In the genomic region with DNA sequence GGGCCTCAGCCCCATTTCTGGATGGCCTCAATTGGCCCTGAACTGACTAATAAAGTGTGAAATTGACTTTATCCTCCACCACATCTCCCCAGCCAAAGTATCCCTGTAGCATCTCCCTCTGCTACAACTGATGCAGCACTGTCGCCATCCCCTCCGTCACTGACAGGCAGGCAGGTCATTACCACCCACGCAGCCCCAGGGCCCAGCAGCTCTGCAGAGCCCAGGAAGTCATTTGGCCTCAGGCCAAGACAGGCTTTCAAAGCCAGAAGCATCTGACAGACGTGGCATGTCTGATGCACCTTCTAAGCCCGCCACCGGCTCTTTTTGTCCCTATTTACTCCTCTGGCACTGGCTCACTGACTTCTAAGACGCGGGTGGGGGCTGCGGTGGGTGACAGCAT, we compare ENCODE assay signal across 11 cellular contexts.
DNase-seq lines count a peak whose midpoint lies in the region; ATAC-seq, FAIRE-seq and TF ChIP-seq lines count a peak whose summit lies in the region.
"Had no signal": no experiment of that assay in that cellular context is flagged by ENCODE, and none has a peak within 500 bp of the region (broad histone marks: within the 10 kb centered on the region; RNA-seq: fewer than 3 reads in every experiment).

No MANE protein-coding gene starts in this region.

- BruUV-seq in K562 (replicated peaks; lab: Mats Ljungman, UMichigan), result no TSS peak
- no TSS peak for BruUV-seq in Calu3 (replicated peaks; lab: Mats Ljungman, UMichigan)

- no peaks in the 10 kb centered on the region for H3K27me3 ChIP-seq in K562 (ENCODE audit: control insufficient read depth in 2 of 2, insufficient read depth in 2 of 2, low read length in 2 of 2)
- no peaks in the 10 kb centered on the region for H3K27me3 ChIP-seq in colonic mucosa

- no peaks in the 10 kb centered on the region for H3K27me3 Mint-ChIP-seq in activated naive CD4-positive, alpha-beta T cell treated with anti-CD3 and anti-CD28 coated beads for 36 hours (ENCODE audit: low read depth)
- peaks cover 11% of the 10 kb centered on the region for H3K27me3 Mint-ChIP-seq in Calu3 (ENCODE audit: unreplicated experiment)

- H3K4me3 Mint-ChIP-seq in activated naive CD4-positive, alpha-beta T cell treated with anti-CD3 and anti-CD28 coated beads for 36 hours, result no peak overlapping the region
- H3K4me3 Mint-ChIP-seq in Calu3 (ENCODE audit: low read depth, unreplicated experiment), result no peak overlapping the region
- H3K4me3 Mint-ChIP-seq: H9 had no signal

- 0 out of 4 replicates have a peak overlapping the region, but pooled peaks of 1 of the 2 experiments have one; percentile 26 for H3K9ac ChIP-seq in K562 (ENCODE audit: insufficient read depth in 1 of 2, low read depth in 2 of 2, low read length in 2 of 2)
- H3K9ac ChIP-seq in colonic mucosa (ENCODE audit: low read depth in 2 of 2, low read length in 2 of 2), result no peak overlapping the region

- peak; percentile 75 for FAIRE-seq in K562 (lab: Jason Lieb, UNC)
- FAIRE-seq: colon had no signal

- in situ Hi-C loops in K562 (cut with MboI), result no loop called here

- POLR2A ChIA-PET in K562 (lab: Yijun Ruan, JAX), result interaction anchor here (1.0 kb wide), 1 partner anchor 10 kb away, joined by 6 read pairs; no protein-coding TSS in a partner anchor

- H3K27ac Mint-ChIP-seq in activated naive CD4-positive, alpha-beta T cell treated with anti-CD3 and anti-CD28 coated beads for 36 hours, result no peak overlapping the region
- H3K27ac Mint-ChIP-seq in Calu3 (ENCODE audit: unreplicated experiment), result no peak overlapping the region

- no peak for TF ChIP-seq POLR2A in K562 (conservative IDR thresholded peaks at IDR 0.05)

- TF ChIP-seq CTCF in K562 (IDR thresholded peaks at IDR 0.05 in 2 of 3, conservative IDR thresholded peaks at IDR 0.05 in 1 of 3; ENCODE audit: insufficient read depth in 2 of 3, low read depth in 1 of 3, low read length in 3 of 3) (no peak), colonic mucosa (IDR thresholded peaks at IDR 0.05) (no peak), Calu3 (IDR thresholded peaks at IDR 0.05; ENCODE audit: unreplicated experiment) (no peak)

- no peaks in the 10 kb centered on the region for H3K36me3 ChIP-seq in K562 (ENCODE audit: control insufficient read depth, insufficient read depth, low read length)
- no peaks in the 10 kb centered on the region for H3K36me3 ChIP-seq in colonic mucosa

- no peak overlapping the region for H3K4me2 ChIP-seq in K562 (ENCODE audit: insufficient read depth, low read length)

- no peaks in the 10 kb centered on the region for H4K20me1 ChIP-seq in K562 (replicated peaks; ENCODE audit: control insufficient read depth, insufficient read depth, low read length)

- H3K27ac ChIP-seq in K562 (ENCODE audit: extremely low read depth, low read depth, low read length) (no peak overlapping the region), colonic mucosa (no peak overlapping the region)

- H3K4me1 ChIP-seq in K562 (replicated peaks in 1 of 2; ENCODE audit: control insufficient read depth in 2 of 2, insufficient read depth in 2 of 2, low read length in 2 of 2) (peaks cover 4 to 7% of the 10 kb centered on the region in 2 experiments; a peak in 2 of 5 replicates), colonic mucosa (no peaks in the 10 kb centered on the region)

- no peak for TF ChIP-seq EP300 in K562 (IDR thresholded peaks at IDR 0.05; ENCODE audit: low read length)

- no peaks in the 10 kb centered on the region for H3K9me3 Mint-ChIP-seq in activated naive CD4-positive, alpha-beta T cell treated with anti-CD3 and anti-CD28 coated beads for 36 hours
- no peaks in the 10 kb centered on the region for H3K9me3 Mint-ChIP-seq in Calu3 (ENCODE audit: low read depth, unreplicated experiment)
- H3K9me3 Mint-ChIP-seq: H9 had no signal

- H3K79me2 ChIP-seq in K562 (ENCODE audit: control insufficient read depth, insufficient read depth, low read length), result no peaks in the 10 kb centered on the region

- no peaks in the 10 kb centered on the region for H3K36me3 Mint-ChIP-seq in activated naive CD4-positive, alpha-beta T cell treated with anti-CD3 and anti-CD28 coated beads for 36 hours (ENCODE audit: low read depth)
- H3K36me3 Mint-ChIP-seq in Calu3 (ENCODE audit: insufficient read depth, unreplicated experiment), result peaks cover 7% of the 10 kb centered on the region

- ATAC-seq in K562 (peak; percentile 76), HG03432 (IDR thresholded peaks at IDR 0.05; ENCODE audit: unreplicated experiment) (no peak)

- H3K9me1 ChIP-seq in K562 (ENCODE audit: control insufficient read depth, insufficient read depth, low read length), result no peaks in the 10 kb centered on the region

- H3K4me3 ChIP-seq in K562 (no peak overlapping the region), colonic mucosa (no peak overlapping the region)

- no peak for TF ChIP-seq RAD21 in K562 (CRISPR knock-in tag; conservative IDR thresholded peaks at IDR 0.05 in 1 of 2, IDR thresholded peaks at IDR 0.05 in 1 of 2)

- H3K9me3 ChIP-seq in K562 (replicated peaks; ENCODE audit: control insufficient read depth, insufficient read depth, low read depth, low read length) (no peaks in the 10 kb centered on the region), colonic mucosa (no peaks in the 10 kb centered on the region)

- intact Hi-C loops in activated naive CD4-positive, alpha-beta T cell treated with anti-CD3 and anti-CD28 coated beads for 36 hours (cut with micrococcal nuclease), result no loop called here
- intact Hi-C loops in K562 (cut with micrococcal nuclease), result no loop called here
- intact Hi-C loops in colonic mucosa (cut with DNase I), result no loop called here
- intact Hi-C loops in Calu3 (cut with micrococcal nuclease; ENCODE audit: unreplicated experiment), result no loop called here

- CTCF ChIA-PET in activated naive CD4-positive, alpha-beta T cell treated with anti-CD3 and anti-CD28 coated beads for 36 hours (lab: Charles Lee), result interaction anchor here (1.0 to 1.8 kb wide), 2 partner anchors 10 to 178 kb away, joined by 3 to 6 read pairs; no protein-coding TSS in a partner anchor
- CTCF ChIA-PET in K562 (lab: Yijun Ruan, JAX; ENCODE audit: low intra/inter-chr PET ratio) (no interaction called here), Calu3 (lab: Charles Lee) (interaction anchor here (0.5 to 1.1 kb wide), 2 partner anchors 182 to 1446 kb away, joined by 3 read pairs; no protein-coding TSS in a partner anchor)

- H2AFZ ChIP-seq in K562 (ENCODE audit: low read depth, low read length), result no peak overlapping the region

- WGBS in K562 (ENCODE audit: insufficient coverage, low coverage, missing lambda C conversion rate), result 33% methylated on average over 9 of the region's 9 CpGs

- peaks cover 6% of the 10 kb centered on the region for H3K4me1 Mint-ChIP-seq in activated naive CD4-positive, alpha-beta T cell treated with anti-CD3 and anti-CD28 coated beads for 36 hours (ENCODE audit: low read depth)
- peaks cover 6% of the 10 kb centered on the region for H3K4me1 Mint-ChIP-seq in Calu3 (ENCODE audit: low read depth, unreplicated experiment)

- peak; percentile 60 for DNase-seq in activated naive CD4-positive, alpha-beta T cell treated with anti-CD3 and anti-CD28 coated beads for 36 hours
- no peak for DNase-seq in activated naive CD4-positive, alpha-beta T cell treated with Interleukin-2 at 50 U/mL for 16 hours
- DNase-seq in NCI-H510A treated with DMSO at 0.1 percent for 48 hours (lab: John Stamatoyannopoulos, UW), result peak; percentile 83
- DNase-seq in K562 (ENCODE audit: extremely low read depth in 1 of 4, low spot score in 3 of 4), result peak; percentile 47 to 84 (median 58)
- peak; percentile 8 for DNase-seq in stimulated activated CD4-positive, alpha-beta T cell treated with anti-CD3 and anti-CD28 coated beads, Interleukin-4, amount 100 ng/mL, for 1 hour
- DNase-seq in colonic mucosa, result no peak
- no peak for DNase-seq in Calu3
- DNase-seq: H9, NCI-H774 had no signal

TF ChIP-seq in K562, 482 proteins besides CTCF, POLR2A, EP300 and RAD21 (continues in another document):
- no peak for TF ChIP-seq MYC (IDR thresholded peaks at IDR 0.05; ENCODE audit: low read depth, low read length)
- no peak for TF ChIP-seq MYC (CRISPR knock-in tag; IDR thresholded peaks at IDR 0.05; ENCODE audit: borderline replicate concordance, low read depth)
- TF ChIP-seq NRF1 (conservative IDR thresholded peaks at IDR 0.05 in 1 of 2, IDR thresholded peaks at IDR 0.05 in 1 of 2), result 0 out of 4 replicates have a peak, but pooled peaks of 1 of the 2 experiments have one; percentile 28
- TF ChIP-seq MEIS2 (IDR thresholded peaks at IDR 0.05; ENCODE audit: partially characterized antibody), result peak; percentile 39
- TF ChIP-seq, protein P1, sequence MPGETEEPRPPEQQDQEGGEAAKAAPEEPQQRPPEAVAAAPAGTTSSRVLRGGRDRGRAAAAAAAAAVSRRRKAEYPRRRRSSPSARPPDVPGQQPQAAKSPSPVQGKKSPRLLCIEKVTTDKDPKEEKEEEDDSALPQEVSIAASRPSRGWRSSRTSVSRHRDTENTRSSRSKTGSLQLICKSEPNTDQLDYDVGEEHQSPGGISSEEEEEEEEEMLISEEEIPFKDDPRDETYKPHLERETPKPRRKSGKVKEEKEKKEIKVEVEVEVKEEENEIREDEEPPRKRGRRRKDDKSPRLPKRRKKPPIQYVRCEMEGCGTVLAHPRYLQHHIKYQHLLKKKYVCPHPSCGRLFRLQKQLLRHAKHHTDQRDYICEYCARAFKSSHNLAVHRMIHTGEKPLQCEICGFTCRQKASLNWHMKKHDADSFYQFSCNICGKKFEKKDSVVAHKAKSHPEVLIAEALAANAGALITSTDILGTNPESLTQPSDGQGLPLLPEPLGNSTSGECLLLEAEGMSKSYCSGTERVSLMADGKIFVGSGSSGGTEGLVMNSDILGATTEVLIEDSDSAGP (CRISPR knock-in tag; IDR thresholded peaks at IDR 0.05), result no peak
- peak; percentile 31 to 46; a peak in 2 of 4 replicates for TF ChIP-seq KDM1A (IDR thresholded peaks at IDR 0.05)
- TF ChIP-seq NFIX (CRISPR knock-in tag; IDR thresholded peaks at IDR 0.05; ENCODE audit: low read depth), result 0 out of 2 replicates have a peak, but pooled peaks have one; percentile 20
- TF ChIP-seq CTBP1 (IDR thresholded peaks at IDR 0.05; ENCODE audit: borderline replicate concordance), result peak; percentile 29; the same call in 1 of the 2 replicates
- peak; percentile 32 for TF ChIP-seq CREB1 (IDR thresholded peaks at IDR 0.05)
- TF ChIP-seq CREB1 (CRISPR knock-in tag; IDR thresholded peaks at IDR 0.05), result no peak
- no peak for TF ChIP-seq HSF4 (CRISPR knock-in tag; IDR thresholded peaks at IDR 0.05; ENCODE audit: borderline replicate concordance)
- TF ChIP-seq, protein P2, sequence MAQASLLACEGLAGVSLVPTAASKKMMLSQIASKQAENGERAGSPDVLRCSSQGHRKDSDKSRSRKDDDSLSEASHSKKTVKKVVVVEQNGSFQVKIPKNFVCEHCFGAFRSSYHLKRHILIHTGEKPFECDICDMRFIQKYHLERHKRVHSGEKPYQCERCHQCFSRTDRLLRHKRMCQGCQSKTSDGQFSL (CRISPR knock-in tag; IDR thresholded peaks at IDR 0.05), result no peak
- TF ChIP-seq, protein P2 (tag; IDR thresholded peaks at IDR 0.05), result no peak
- TF ChIP-seq ZNF436 (CRISPR knock-in tag; IDR thresholded peaks at IDR 0.05), result no peak

Comparison
In these comparisons a context has a peak if more than half of its experiments do, and no peak if none do; other contexts are left out.
1. DNase-seq: peak in activated naive CD4-positive, alpha-beta T cell treated with anti-CD3 and anti-CD28 coated beads for 36 hours (single experiment), NCI-H510A treated with DMSO at 0.1 percent for 48 hours (single experiment), K562 (4 of 4) and stimulated activated CD4-positive, alpha-beta T cell treated with anti-CD3 and anti-CD28 coated beads, Interleukin-4, amount 100 ng/mL, for 1 hour (single experiment); none in activated naive CD4-positive, alpha-beta T cell treated with Interleukin-2 at 50 U/mL for 16 hours (single experiment), colonic mucosa (single experiment) and Calu3 (single experiment).